ENCODE assay signal across 9 cellular contexts in genomic region chr1:8077120-8077573, GRCh38. TPM values are rescaled to one million over a fixed set of nuclear protein-coding genes. Genes with fewer than 3 reads are reported as not detected.
DNase-seq lines count a peak whose midpoint lies in the region; ATAC-seq, FAIRE-seq and TF ChIP-seq lines count a peak whose summit lies in the region.
"Had no signal": no experiment of that assay in that cellular context is flagged by ENCODE, and none has a peak within 500 bp of the region (broad histone marks: within the 10 kb centered on the region; RNA-seq: fewer than 3 reads in every experiment).

No MANE protein-coding gene starts in this region.

- no peaks in the 10 kb centered on the region for H3K27me3 ChIP-seq in brain microvascular endothelial cell (replicated peaks)
- no peaks in the 10 kb centered on the region for H3K27me3 ChIP-seq in left lung

- peaks cover 7 to 10% of the 10 kb centered on the region in 2 donors for H3K4me1 ChIP-seq in left lung

- no peaks in the 10 kb centered on the region for H3K9me3 ChIP-seq in left lung

- intact Hi-C loops in left lung (cut with DNase I), result no loop called here

- TF ChIP-seq CTCF in brain microvascular endothelial cell (IDR thresholded peaks at IDR 0.05; ENCODE audit: low read depth, low read length, missing control alignments) (peak; percentile 14), left lung (IDR thresholded peaks at IDR 0.05) (no peak)

- peak overlapping the region; percentile 90 for H3K27ac ChIP-seq in brain microvascular endothelial cell
- H3K27ac ChIP-seq in left lung, result peak overlapping the region; percentile 24 to 83

- no peak for FAIRE-seq in urothelium cell line (lab: Jason Lieb, UNC)

- in situ Hi-C loops in brain microvascular endothelial cell (cut with HindIII; ENCODE audit: low pct_ligation_motif_present, low sequenced_read_pairs), result no loop called here

- H3K36me3 ChIP-seq in brain microvascular endothelial cell (replicated peaks) (no peaks in the 10 kb centered on the region), left lung (no peaks in the 10 kb centered on the region)

- DNase-seq in NCI-H1417 (lab: John Stamatoyannopoulos, UW) (peak; percentile 7 to 42 (median 41)), NCI-H1417 treated with DMSO at 0.1 percent for 48 hours (lab: John Stamatoyannopoulos, UW) (no peak), brain microvascular endothelial cell (peak; percentile 97), left lung (peak; percentile 76 to 79), urothelium cell line (ENCODE audit: low spot score) (peak; percentile 61), NCI-H446 treated with DMSO at 0.1 percent for 48 hours (lab: John Stamatoyannopoulos, UW) (no peak)
- no peak for DNase-seq in activated CD8-positive, alpha-beta memory T cell treated with anti-CD3 and anti-CD28 coated beads, Interleukin-2, amount 50 U/mL, for 48 hours
- DNase-seq: activated naive CD4-positive, alpha-beta T cell treated with anti-CD3 and anti-CD28 coated beads, Interleukin-2, amount 10 ng/mL, durations not matched to agents 7 days and 5 days had no signal

- H3K4me3 ChIP-seq in brain microvascular endothelial cell (ENCODE audit: low read depth, low read length) (no peak overlapping the region), left lung (no peak overlapping the region)

- ATAC-seq in left lung (peak; percentile 93), HG02588 (IDR thresholded peaks at IDR 0.05; ENCODE audit: unreplicated experiment) (no peak)

RNA-seq across cellular contexts. Expression of gene ERRFI1, which starts 51.0 kb away (rescaled TPM):
- 10 to 100 TPM; 60.8 to 63.0 TPM for total RNA-seq in left lung

Comparison
In these comparisons a context has a peak if more than half of its experiments do, and no peak if none do; other contexts are left out.
1. DNase-seq: peak in NCI-H1417 (3 of 3), brain microvascular endothelial cell (single experiment), left lung (2 of 2) and urothelium cell line (single experiment); none in NCI-H1417 treated with DMSO at 0.1 percent for 48 hours (single experiment), NCI-H446 treated with DMSO at 0.1 percent for 48 hours (single experiment) and activated CD8-positive, alpha-beta memory T cell treated with anti-CD3 and anti-CD28 coated beads, Interleukin-2, amount 50 U/mL, for 48 hours (single experiment).